ENCODE assay signal across 11 cellular contexts in the genomic region with DNA sequence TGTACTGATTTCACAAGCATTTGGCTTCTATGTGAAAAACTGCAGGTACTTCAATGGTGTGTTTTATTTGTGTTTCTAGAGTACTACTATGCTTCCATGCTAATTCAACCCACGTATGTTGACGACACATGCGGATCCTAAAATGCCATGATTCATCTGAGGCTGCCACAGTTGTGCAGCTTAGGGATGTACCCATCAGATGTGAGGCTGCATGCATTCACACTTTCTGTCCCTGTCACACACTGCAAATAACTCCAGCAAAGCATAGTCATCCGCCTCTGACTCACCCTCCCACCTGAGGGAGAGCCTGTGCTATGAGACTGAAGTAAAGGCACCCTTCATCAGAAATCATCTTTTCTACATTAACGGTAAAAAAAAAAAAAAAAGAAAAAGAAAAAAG. TPM values are rescaled to one million over a fixed set of nuclear protein-coding genes. Genes with fewer than 3 reads are reported as not detected.
A peak's percentile ranks its signal among the peaks of the same experiment; 100 is the strongest.
DNase-seq lines count a peak whose midpoint lies in the region; ATAC-seq, FAIRE-seq and TF ChIP-seq lines count a peak whose summit lies in the region.
"Had no signal": no experiment of that assay in that cellular context is flagged by ENCODE, and none has a peak within 500 bp of the region (broad histone marks: within the 10 kb centered on the region; RNA-seq: fewer than 3 reads in every experiment).

No MANE protein-coding gene starts in this region.

- CTCF ChIA-PET in activated naive CD4-positive, alpha-beta T cell treated with anti-CD3 and anti-CD28 coated beads, Interleukin-2, amount 10 ng/mL, durations not matched to agents 7 days and 5 days (lab: Charles Lee) = interaction anchor here (0.7 to 3.4 kb wide), 5 partner anchors 12 to 30 kb away, joined by 3 to 11 read pairs (median 4); no protein-coding TSS in a partner anchor

- no peaks in the 10 kb centered on the region for H3K9me3 Mint-ChIP-seq in activated naive CD4-positive, alpha-beta T cell treated with anti-CD3 and anti-CD28 coated beads, Interleukin-2, amount 10 ng/mL, durations not matched to agents 7 days and 5 days
- H3K9me3 Mint-ChIP-seq: neural progenitor cell had no signal

- peaks cover 20% of the 10 kb centered on the region for H3K4me1 Mint-ChIP-seq in activated naive CD4-positive, alpha-beta T cell treated with anti-CD3 and anti-CD28 coated beads, Interleukin-2, amount 10 ng/mL, durations not matched to agents 7 days and 5 days
- H3K4me1 Mint-ChIP-seq: neural progenitor cell had no signal

- H3K36me3 Mint-ChIP-seq in activated naive CD4-positive, alpha-beta T cell treated with anti-CD3 and anti-CD28 coated beads, Interleukin-2, amount 10 ng/mL, durations not matched to agents 7 days and 5 days = no peaks in the 10 kb centered on the region
- H3K36me3 Mint-ChIP-seq: neural progenitor cell had no signal

- no peak overlapping the region for H3K27ac Mint-ChIP-seq in activated naive CD4-positive, alpha-beta T cell treated with anti-CD3 and anti-CD28 coated beads, Interleukin-2, amount 10 ng/mL, durations not matched to agents 7 days and 5 days
- H3K27ac Mint-ChIP-seq: neural progenitor cell had no signal

- TF ChIP-seq POLR2A in GM12892 (IDR thresholded peaks at IDR 0.05; ENCODE audit: low read depth, low read length) = no peak

- peak; percentile 33 for FAIRE-seq in GM12892 (lab: Jason Lieb, UNC)

- no peak for ATAC-seq in HG03139 (IDR thresholded peaks at IDR 0.05; ENCODE audit: unreplicated experiment)

- H3K4me3 Mint-ChIP-seq in activated naive CD4-positive, alpha-beta T cell treated with anti-CD3 and anti-CD28 coated beads, Interleukin-2, amount 10 ng/mL, durations not matched to agents 7 days and 5 days = no peak overlapping the region
- H3K4me3 Mint-ChIP-seq: neural progenitor cell had no signal

- DNase-seq in GM12892 (ENCODE audit: insufficient read length) = no peak
- DNase-seq in RKO (ENCODE audit: low spot score) = peak; percentile 73
- DNase-seq in activated naive CD4-positive, alpha-beta T cell treated with anti-CD3 and anti-CD28 coated beads, Interleukin-2, amount 10 ng/mL, durations not matched to agents 7 days and 5 days = peak; percentile 34
- DNase-seq in stimulated activated CD4-positive, alpha-beta T cell treated with anti-CD3 and anti-CD28 coated beads, Interleukin-12 subunit alpha, Interleukin-12 subunit beta, amount 100 ng/mL, for 24 hours (ENCODE audit: low read depth in 2 of 2) = peak; percentile 63 to 64
- DNase-seq in HuH-7.5 (ENCODE audit: low spot score) = no peak
- DNase-seq in NCI-H187 (lab: John Stamatoyannopoulos, UW) = no peak
- no peak for DNase-seq in DMS79 treated with DMSO at 0.1 percent for 48 hours (lab: John Stamatoyannopoulos, UW)
- DNase-seq: DMS79, NCI-H146 had no signal

- H3K27me3 Mint-ChIP-seq in activated naive CD4-positive, alpha-beta T cell treated with anti-CD3 and anti-CD28 coated beads, Interleukin-2, amount 10 ng/mL, durations not matched to agents 7 days and 5 days = no peaks in the 10 kb centered on the region

RNA-seq across cellular contexts. Expression of a gene that starts 22.1 kb away (rescaled TPM):
- 21.0 TPM for polyA plus RNA-seq in GM12892 (2012; ENCODE audit: missing spikeins)

Comparison
In these comparisons a context has a peak if more than half of its experiments do, and no peak if none do; other contexts are left out.
1. DNase-seq: peak in RKO (single experiment), activated naive CD4-positive, alpha-beta T cell treated with anti-CD3 and anti-CD28 coated beads, Interleukin-2, amount 10 ng/mL, durations not matched to agents 7 days and 5 days (single experiment) and stimulated activated CD4-positive, alpha-beta T cell treated with anti-CD3 and anti-CD28 coated beads, Interleukin-12 subunit alpha, Interleukin-12 subunit beta, amount 100 ng/mL, for 24 hours (2 of 2); none in GM12892 (single experiment), HuH-7.5 (single experiment), NCI-H187 (0 of 2) and DMS79 treated with DMSO at 0.1 percent for 48 hours (single experiment).